Comparison of ENCODE assay signal across 10 cellular contexts in the genomic region with DNA sequence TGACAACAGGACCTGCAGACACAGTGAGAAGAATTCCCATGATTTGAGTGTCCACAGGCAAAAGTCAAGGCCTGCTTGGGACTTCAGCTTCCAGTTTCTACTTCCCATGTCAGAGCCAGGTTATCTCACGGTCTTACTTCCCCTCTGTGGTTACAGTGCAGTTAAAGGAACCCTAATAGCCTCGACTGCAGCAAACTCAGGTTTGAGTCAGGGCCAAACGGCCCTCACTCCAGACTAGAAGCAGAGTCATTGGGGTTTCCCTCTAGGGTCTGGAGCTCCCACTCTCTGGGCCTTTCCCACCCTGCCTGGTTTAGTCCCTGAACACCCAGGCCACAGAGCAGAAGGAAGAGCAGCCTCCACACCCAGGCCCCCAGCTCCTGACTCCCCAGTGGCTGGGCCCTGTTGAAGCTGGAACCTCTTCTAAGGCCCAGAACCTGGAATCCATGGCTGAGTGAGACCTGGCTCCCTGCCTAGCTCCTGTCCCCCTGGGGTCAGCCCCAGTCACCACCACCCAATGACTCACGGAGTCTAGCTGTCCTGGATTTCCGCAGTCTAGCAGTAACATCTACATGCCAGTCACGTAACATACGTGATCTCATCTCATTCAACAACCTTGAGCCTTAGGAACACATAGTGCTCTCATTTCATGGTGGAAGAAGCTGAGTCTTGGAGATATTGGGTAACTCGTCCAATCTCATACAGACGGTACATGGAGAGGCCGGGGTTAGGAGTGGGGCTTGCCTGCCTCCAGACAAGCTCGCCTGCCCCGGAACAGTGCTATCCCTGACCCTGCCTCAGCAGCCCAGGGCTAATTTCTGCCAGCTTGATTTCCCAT. TPM values are rescaled to one million over a fixed set of nuclear protein-coding genes. Genes with fewer than 3 reads are reported as not detected.
DNase-seq lines count a peak whose midpoint lies in the region; ATAC-seq and TF ChIP-seq lines count a peak whose summit lies in the region.
"Had no signal": no experiment of that assay in that cellular context is flagged by ENCODE, and none has a peak within 500 bp of the region (broad histone marks: within the 10 kb centered on the region; RNA-seq: fewer than 3 reads in every experiment).

No MANE protein-coding gene starts in this region.

- H3K9me3 Mint-ChIP-seq in nephron progenitor cell = no peaks in the 10 kb centered on the region

- ATAC-seq in HG03469 (IDR thresholded peaks at IDR 0.05; ENCODE audit: unreplicated experiment) (peak; percentile 47), GM18873 (IDR thresholded peaks at IDR 0.05; ENCODE audit: low FRiP score, unreplicated experiment) (no peak)

- H3K27me3 Mint-ChIP-seq in nephron progenitor cell (ENCODE audit: low read depth, poor library complexity) = peaks cover 25% of the 10 kb centered on the region

- in situ Hi-C loops in GM13976 (cut with MboI; ENCODE audit: low sequenced_read_pairs, unreplicated experiment) = loop anchor here (10.0 kb wide), 1 partner anchor 114 kb away; no protein-coding TSS in a partner anchor
- in situ Hi-C loops in astrocyte of the spinal cord (cut with HindIII; ENCODE audit: low sequenced_read_pairs) = no loop called here

- H3K9ac ChIP-seq in colonic mucosa (ENCODE audit: low read depth in 2 of 2, low read length in 2 of 2) = peak overlapping the region in 1 of 2 donors; percentile 14

- TF ChIP-seq CTCF in GM13976 (IDR thresholded peaks at IDR 0.05; ENCODE audit: borderline replicate concordance, control extremely low read depth, extremely low read depth, insufficient read depth, missing control alignments) = no peak
- TF ChIP-seq CTCF in astrocyte of the spinal cord (IDR thresholded peaks at IDR 0.05; ENCODE audit: low read depth, low read length) = no peak
- TF ChIP-seq CTCF in nephron progenitor cell (IDR thresholded peaks at IDR 0.05) = no peak
- no peak for TF ChIP-seq CTCF in colonic mucosa (IDR thresholded peaks at IDR 0.05)

- no peaks in the 10 kb centered on the region for H3K27me3 ChIP-seq in colonic mucosa
- H3K27me3 ChIP-seq: adrenal gland had no signal

- intact Hi-C loops in colonic mucosa (cut with DNase I) = loop anchor here (5.0 kb wide), 1 partner anchor 261 kb away; no protein-coding TSS in a partner anchor

- no peaks in the 10 kb centered on the region for H3K9me3 ChIP-seq in colonic mucosa
- H3K9me3 ChIP-seq: adrenal gland had no signal

- H3K4me1 Mint-ChIP-seq in nephron progenitor cell = peaks cover 19% of the 10 kb centered on the region

- H3K27ac Mint-ChIP-seq in nephron progenitor cell = peak overlapping the region; percentile 32

- H3K36me3 Mint-ChIP-seq in nephron progenitor cell (ENCODE audit: low read depth) = no peaks in the 10 kb centered on the region

- no peaks in the 10 kb centered on the region for H3K4me1 ChIP-seq in colonic mucosa

- no peak overlapping the region for H3K4me3 Mint-ChIP-seq in nephron progenitor cell

- H3K4me3 ChIP-seq in astrocyte of the spinal cord (ENCODE audit: low read depth, low read length) (no peak overlapping the region), colonic mucosa (no peak overlapping the region)
- H3K4me3 ChIP-seq: adrenal gland had no signal

- peak; percentile 66 for DNase-seq in GM13976 (ENCODE audit: low spot score)
- peak; percentile 11 for DNase-seq in astrocyte of the spinal cord (ENCODE audit: low read depth, low spot score)
- DNase-seq in nephron progenitor cell = no peak
- DNase-seq in activated effector memory CD4-positive, alpha-beta T cell treated with Interleukin-2 at 50 U/mL for 16 hours = no peak
- no peak for DNase-seq in amniotic stem cell (lab: John Stamatoyannopoulos, UW)
- DNase-seq in colonic mucosa = no peak
- DNase-seq: stimulated activated CD4-positive, alpha-beta T cell treated with anti-CD3 and anti-CD28 coated beads, Interleukin-2, amount 100 ng/mL, for 24 hours had no signal

- H3K36me3 ChIP-seq in colonic mucosa = no peaks in the 10 kb centered on the region
- H3K36me3 ChIP-seq: adrenal gland had no signal

- H3K27ac ChIP-seq in colonic mucosa = no peak overlapping the region

RNA-seq across cellular contexts. Expression of a gene that starts 9.2 kb away (rescaled TPM):
- not detected for total RNA-seq in colonic mucosa
- total RNA-seq: adrenal gland had no signal

RNA-seq across cellular contexts. Expression of a gene that starts 18.7 kb away (rescaled TPM):
- 10 to 100 TPM; 27.1 to 44.6 TPM for total RNA-seq in colonic mucosa

Comparison
In these comparisons a context has a peak if more than half of its experiments do, and no peak if none do; other contexts are left out.
1. DNase-seq: peak in GM13976 (single experiment) and astrocyte of the spinal cord (single experiment); none in nephron progenitor cell (single experiment), activated effector memory CD4-positive, alpha-beta T cell treated with Interleukin-2 at 50 U/mL for 16 hours (single experiment), amniotic stem cell (single experiment) and colonic mucosa (single experiment).